11 cellular contexts compared by ENCODE assay signal in genomic region chr6:6674872-6675271, GRCh38.
DNase-seq lines count a peak whose midpoint lies in the region; TF ChIP-seq lines count a peak whose summit lies in the region.
"Had no signal": no experiment of that assay in that cellular context is flagged by ENCODE, and none has a peak within 500 bp of the region (broad histone marks: within the 10 kb centered on the region; RNA-seq: fewer than 3 reads in every experiment).

No MANE protein-coding gene starts in this region.

- H3K4me3 ChIP-seq in fibroblast of the aortic adventitia (ENCODE audit: low read depth, low read length) (no peak overlapping the region), stomach (no peak overlapping the region)
- no peak overlapping the region for H3K4me3 ChIP-seq in effector memory CD4-positive, alpha-beta T cell (ENCODE audit: insufficient read depth, low read depth, low read length, poor library complexity, severe bottlenecking)

- peaks cover 15 to 34% (median 22%) of the 10 kb centered on the region in 4 donors for H3K4me1 ChIP-seq in stomach
- no peaks in the 10 kb centered on the region for H3K4me1 ChIP-seq in effector memory CD4-positive, alpha-beta T cell (ENCODE audit: control insufficient read depth, insufficient read depth, low read length, poor library complexity, severe bottlenecking)

- no peak overlapping the region for H3K27ac ChIP-seq in stomach
- H3K27ac ChIP-seq in effector memory CD4-positive, alpha-beta T cell (ENCODE audit: insufficient read depth, low read length, poor library complexity, severe bottlenecking) = no peak overlapping the region

- no peak for TF ChIP-seq EP300 in stomach (IDR thresholded peaks at IDR 0.05)

- no peaks in the 10 kb centered on the region for H3K27me3 ChIP-seq in stomach
- no peaks in the 10 kb centered on the region for H3K27me3 ChIP-seq in effector memory CD4-positive, alpha-beta T cell (replicated peaks; ENCODE audit: control insufficient read depth, insufficient read depth, low read length, poor library complexity, severe bottlenecking)

- intact Hi-C loops in stomach (cut with DNase I; ENCODE audit: low total_unique reads) = loop anchor here (10.0 kb wide), 1 partner anchor 940 kb away; no protein-coding TSS in a partner anchor

- TF ChIP-seq CTCF in GM20000 (IDR thresholded peaks at IDR 0.05; ENCODE audit: extremely low read depth, missing control alignments) = peak; percentile 15
- peak; percentile 39 for TF ChIP-seq CTCF in fibroblast of the aortic adventitia (IDR thresholded peaks at IDR 0.05; ENCODE audit: insufficient read depth, low read length)
- TF ChIP-seq CTCF in stomach (IDR thresholded peaks at IDR 0.05) = no peak

- no peak for TF ChIP-seq POLR2A in stomach (IDR thresholded peaks at IDR 0.05)

- no peaks in the 10 kb centered on the region for H3K36me3 ChIP-seq in stomach
- H3K36me3 ChIP-seq in effector memory CD4-positive, alpha-beta T cell (ENCODE audit: control insufficient read depth, insufficient read depth, low read length) = no peaks in the 10 kb centered on the region

- no peaks in the 10 kb centered on the region for H3K9me3 ChIP-seq in stomach
- H3K9me3 ChIP-seq in effector memory CD4-positive, alpha-beta T cell (ENCODE audit: control insufficient read depth, low read length) = no peaks in the 10 kb centered on the region

- WGBS in stomach, 5 donors = 28 to 52% (median 47%) methylated on average over 4 of the region's 4 CpGs

- DNase-seq in AG08395 (ENCODE audit: low spot score) (peak; percentile 21), GM20000 (ENCODE audit: low spot score) (no peak), RPMI8226 (peak; percentile 31), fibroblast of the aortic adventitia (ENCODE audit: low read depth) (no peak), stomach (no peak), KG1 (lab: John Stamatoyannopoulos, UW) (no peak), GF-D8 (lab: John Stamatoyannopoulos, UW) (no peak)
- DNase-seq in effector memory CD4-positive, alpha-beta T cell = no peak
- DNase-seq: activated CD4-positive, alpha-beta T cell treated with anti-CD3 and anti-CD28 coated beads, Interleukin-2, amount 10 ng/mL, durations not matched to agents 24 days and 14 days; activated naive CD4-positive, alpha-beta T cell treated with anti-CD3 and anti-CD28 coated beads, Interleukin-2, amount 50 U/mL, for 16 hours; NCI-H1930 had no signal

Comparison
In these comparisons a context has a peak if more than half of its experiments do, and no peak if none do; other contexts are left out.
1. DNase-seq: peak in AG08395 (single experiment) and RPMI8226 (single experiment); none in GM20000 (single experiment), fibroblast of the aortic adventitia (single experiment), stomach (single experiment), KG1 (single experiment), GF-D8 (single experiment) and effector memory CD4-positive, alpha-beta T cell (0 of 3).
2. CTCF ChIP-seq: peak in GM20000 (single experiment) and fibroblast of the aortic adventitia (single experiment); none in stomach (0 of 7).